In genomic region chr16:19882186-19882585, GRCh38 we compare ENCODE assay signal across 1 cellular context.
TF ChIP-seq lines count a peak whose summit lies in the region.

No MANE protein-coding gene starts in this region.

TF ChIP-seq in GM23338, 12 proteins besides CTCF, POLR2A, EP300 and RAD21 (continued from another document):
- TF ChIP-seq ZNF462 (CRISPR knock-in tag; IDR thresholded peaks at IDR 0.05) (no peak), JUNB (IDR thresholded peaks at IDR 0.05; ENCODE audit: unreplicated experiment) (no peak), NANOG (IDR thresholded peaks at IDR 0.05; ENCODE audit: borderline replicate concordance) (no peak), ZNF331 (CRISPR knock-in tag; IDR thresholded peaks at IDR 0.05; ENCODE audit: low read depth) (no peak)
